ENCODE assay signal across 1 cellular context in the genomic region with DNA sequence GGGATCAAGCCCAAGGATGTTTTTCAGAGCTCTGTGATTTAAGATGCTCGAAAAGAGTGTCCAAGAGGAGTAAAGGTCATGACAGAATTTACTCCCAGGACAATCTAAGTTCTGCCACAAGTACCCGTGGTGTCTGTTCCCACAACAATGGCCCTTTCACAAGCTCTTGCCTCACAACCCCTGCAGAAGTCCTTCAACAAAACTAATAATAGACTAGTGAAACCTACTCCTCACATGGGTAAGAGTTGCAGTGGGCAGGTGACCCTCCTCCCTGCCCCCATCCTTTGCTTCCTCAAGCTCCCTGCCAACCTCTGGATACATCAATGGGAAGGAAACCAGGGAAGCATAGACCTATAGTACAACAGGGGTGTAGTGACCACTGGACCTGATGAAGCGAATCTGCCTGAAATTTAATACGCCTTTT.
TF ChIP-seq lines count a peak whose summit lies in the region.

No MANE protein-coding gene starts in this region.

TF ChIP-seq in H1, 55 proteins besides CTCF, POLR2A, EP300 and RAD21:
- TF ChIP-seq CBX5 (IDR thresholded peaks at IDR 0.05; ENCODE audit: low read depth, low read length): no peak
- TF ChIP-seq, protein P1, sequence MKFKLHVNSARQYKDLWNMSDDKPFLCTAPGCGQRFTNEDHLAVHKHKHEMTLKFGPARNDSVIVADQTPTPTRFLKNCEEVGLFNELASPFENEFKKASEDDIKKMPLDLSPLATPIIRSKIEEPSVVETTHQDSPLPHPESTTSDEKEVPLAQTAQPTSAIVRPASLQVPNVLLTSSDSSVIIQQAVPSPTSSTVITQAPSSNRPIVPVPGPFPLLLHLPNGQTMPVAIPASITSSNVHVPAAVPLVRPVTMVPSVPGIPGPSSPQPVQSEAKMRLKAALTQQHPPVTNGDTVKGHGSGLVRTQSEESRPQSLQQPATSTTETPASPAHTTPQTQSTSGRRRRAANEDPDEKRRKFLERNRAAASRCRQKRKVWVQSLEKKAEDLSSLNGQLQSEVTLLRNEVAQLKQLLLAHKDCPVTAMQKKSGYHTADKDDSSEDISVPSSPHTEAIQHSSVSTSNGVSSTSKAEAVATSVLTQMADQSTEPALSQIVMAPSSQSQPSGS (IDR thresholded peaks at IDR 0.05; ENCODE audit: low read length): no peak
- TF ChIP-seq, protein P2, sequence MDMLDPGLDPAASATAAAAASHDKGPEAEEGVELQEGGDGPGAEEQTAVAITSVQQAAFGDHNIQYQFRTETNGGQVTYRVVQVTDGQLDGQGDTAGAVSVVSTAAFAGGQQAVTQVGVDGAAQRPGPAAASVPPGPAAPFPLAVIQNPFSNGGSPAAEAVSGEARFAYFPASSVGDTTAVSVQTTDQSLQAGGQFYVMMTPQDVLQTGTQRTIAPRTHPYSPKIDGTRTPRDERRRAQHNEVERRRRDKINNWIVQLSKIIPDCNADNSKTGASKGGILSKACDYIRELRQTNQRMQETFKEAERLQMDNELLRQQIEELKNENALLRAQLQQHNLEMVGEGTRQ (IDR thresholded peaks at IDR 0.05; ENCODE audit: low read length): 0 out of 2 replicates have a peak, but pooled peaks have one; percentile 14
